ENCODE assay signal across 10 cellular contexts in the genomic region with DNA sequence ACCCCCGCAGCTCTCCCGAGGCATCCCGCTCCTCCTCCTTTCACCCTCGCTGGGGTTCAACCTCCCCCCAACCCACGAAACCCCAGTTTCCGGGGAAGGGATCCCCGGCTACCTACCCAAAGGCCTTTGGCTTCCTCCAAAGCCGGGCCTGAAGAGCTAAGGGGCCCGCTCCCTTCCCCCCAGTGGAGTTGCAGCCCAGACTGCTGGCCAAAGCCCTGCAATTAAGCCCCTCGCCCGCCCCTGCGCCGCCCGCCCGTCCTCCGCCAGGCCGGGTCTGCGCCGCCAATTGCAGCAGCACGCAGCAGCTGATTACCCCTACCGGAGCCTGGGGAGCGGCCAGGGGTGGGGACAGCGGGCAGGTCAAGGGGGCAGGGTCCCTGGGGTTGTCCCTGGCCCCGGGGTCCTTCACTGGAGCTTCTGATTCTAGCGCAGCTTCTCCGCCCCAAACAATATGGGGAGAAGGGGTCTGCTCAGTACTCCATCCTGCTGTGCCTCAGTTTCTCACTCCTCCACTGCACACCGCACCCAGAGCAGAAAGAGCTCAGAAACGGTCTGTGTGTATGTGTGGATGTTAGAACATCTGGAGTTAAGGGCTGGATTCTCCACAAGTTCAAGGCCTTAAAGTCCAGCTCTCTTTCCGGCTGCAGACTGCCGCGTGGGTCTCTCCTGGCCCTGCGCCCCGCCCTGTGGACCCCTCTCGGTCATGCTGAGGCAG. TPM values are rescaled to one million over a fixed set of nuclear protein-coding genes. Genes with fewer than 3 reads are reported as not detected.
DNase-seq lines count a peak whose midpoint lies in the region; TF ChIP-seq lines count a peak whose summit lies in the region.
"Had no signal": no experiment of that assay in that cellular context is flagged by ENCODE, and none has a peak within 500 bp of the region (broad histone marks: within the 10 kb centered on the region; RNA-seq: fewer than 3 reads in every experiment).

No MANE protein-coding gene starts in this region.

- H3K9me2 ChIP-seq in Karpas-422 (replicated peaks; ENCODE audit: insufficient read depth, low read length) = no peaks in the 10 kb centered on the region

- peak overlapping the region; percentile 32 for H3K9ac ChIP-seq in Karpas-422 (ENCODE audit: low read length)

- H3K27ac ChIP-seq in Karpas-422 (ENCODE audit: low read length) (no peak overlapping the region), dorsolateral prefrontal cortex (peak overlapping the region in 2 of 59 donors; percentile 12 to 26), skin epidermis (peak overlapping the region in 17 of 21 experiments; percentile 25 to 93 (median 72))

- no peaks in the 10 kb centered on the region for H3K36me3 Mint-ChIP-seq in activated CD4-positive, alpha-beta memory T cell treated with anti-CD3 and anti-CD28 coated beads for 36 hours
- H3K36me3 Mint-ChIP-seq in activated CD4-positive, alpha-beta memory T cell treated with anti-CD3 and anti-CD28 coated beads, Interleukin-2, amount 10 ng/mL, durations not matched to agents 7 days and 5 days (ENCODE audit: low read depth) = no peaks in the 10 kb centered on the region

- no peaks in the 10 kb centered on the region for H3K36me3 ChIP-seq in Karpas-422 (ENCODE audit: insufficient read depth, low read length)

- H3K27ac Mint-ChIP-seq in activated CD4-positive, alpha-beta memory T cell treated with anti-CD3 and anti-CD28 coated beads for 36 hours = peak overlapping the region; percentile 61
- no peak overlapping the region for H3K27ac Mint-ChIP-seq in activated CD4-positive, alpha-beta memory T cell treated with anti-CD3 and anti-CD28 coated beads, Interleukin-2, amount 10 ng/mL, durations not matched to agents 7 days and 5 days

- no peaks in the 10 kb centered on the region for H3K9me3 ChIP-seq in Karpas-422 (ENCODE audit: low read length)

- 0 out of 2 replicates have a peak, but pooled peaks cover 5% of the 10 kb centered on the region for H4K20me1 ChIP-seq in Karpas-422 (ENCODE audit: insufficient read depth, low read depth, low read length)

- no peak for DNase-seq in activated CD4-positive, alpha-beta memory T cell treated with anti-CD3 and anti-CD28 coated beads for 36 hours
- no peak for DNase-seq in activated CD4-positive, alpha-beta memory T cell treated with anti-CD3 and anti-CD28 coated beads, Interleukin-2, amount 10 ng/mL, durations not matched to agents 7 days and 5 days
- DNase-seq in Karpas-422 (no peak), dorsolateral prefrontal cortex (peak in 1 of 10 donors; percentile 12), G401 (ENCODE audit: low spot score) (no peak), DMS153 (lab: John Stamatoyannopoulos, UW) (no peak), HEK293T (ENCODE audit: extremely low spot score) (no peak)

- TF ChIP-seq CTCF in dorsolateral prefrontal cortex (IDR thresholded peaks at IDR 0.05 in 54 of 56, conservative IDR thresholded peaks at IDR 0.05 in 2 of 56; ENCODE audit: low read depth in 1 of 56, partially characterized antibody in 56 of 56) = no peak

- H2AFZ ChIP-seq in Karpas-422 (ENCODE audit: low read length) = no peak overlapping the region

- H3K9me3 Mint-ChIP-seq in activated CD4-positive, alpha-beta memory T cell treated with anti-CD3 and anti-CD28 coated beads for 36 hours = no peaks in the 10 kb centered on the region
- H3K9me3 Mint-ChIP-seq in activated CD4-positive, alpha-beta memory T cell treated with anti-CD3 and anti-CD28 coated beads, Interleukin-2, amount 10 ng/mL, durations not matched to agents 7 days and 5 days = no peaks in the 10 kb centered on the region

- H3K4me3 ChIP-seq in Karpas-422 (ENCODE audit: low read length) (peak overlapping the region; percentile 53; the same call in 1 of the 2 replicates), dorsolateral prefrontal cortex (peak overlapping the region in 45 of 59 donors; percentile 5 to 57 (median 38)), skin epidermis (peak overlapping the region in 6 of 7 experiments; percentile 0 to 28 (median 16))

- peak overlapping the region; percentile 67 for H3K4me2 ChIP-seq in Karpas-422 (ENCODE audit: low read depth, low read length, poor library complexity, severe bottlenecking)

- H3K79me2 ChIP-seq in Karpas-422 (ENCODE audit: low read length) = no peaks in the 10 kb centered on the region

- peaks cover 32% of the 10 kb centered on the region for H3K4me1 ChIP-seq in Karpas-422 (ENCODE audit: low read length)

- peaks cover 48% of the 10 kb centered on the region for H3K4me1 Mint-ChIP-seq in activated CD4-positive, alpha-beta memory T cell treated with anti-CD3 and anti-CD28 coated beads for 36 hours (ENCODE audit: low read depth)
- peaks cover 46% of the 10 kb centered on the region for H3K4me1 Mint-ChIP-seq in activated CD4-positive, alpha-beta memory T cell treated with anti-CD3 and anti-CD28 coated beads, Interleukin-2, amount 10 ng/mL, durations not matched to agents 7 days and 5 days

- CTCF ChIA-PET in activated CD4-positive, alpha-beta memory T cell treated with anti-CD3 and anti-CD28 coated beads for 36 hours (lab: Charles Lee) = interaction anchor here (0.6 to 22.4 kb wide), 31 partner anchors 12 to 397 kb away, joined by 3 to 1400 read pairs (median 4); a partner anchor contains a TSS
- CTCF ChIA-PET in activated CD4-positive, alpha-beta memory T cell treated with anti-CD3 and anti-CD28 coated beads, Interleukin-2, amount 10 ng/mL, durations not matched to agents 7 days and 5 days (lab: Charles Lee) = interaction anchor here (0.7 to 10.1 kb wide), 36 partner anchors 9 to 682 kb away, joined by 3 to 387 read pairs (median 4); a partner anchor contains a TSS
- CTCF ChIA-PET in HEK293T (lab: Yijun Ruan, JAX) = interaction anchor here (0.5 to 5.3 kb wide), 15 partner anchors 10 to 447 kb away, joined by 3 to 71 read pairs (median 7); a partner anchor contains a TSS

- POLR2A ChIA-PET in activated CD4-positive, alpha-beta memory T cell treated with anti-CD3 and anti-CD28 coated beads for 36 hours (lab: Charles Lee) = interaction anchor here (0.6 to 9.4 kb wide), 9 partner anchors 10 to 490 kb away, joined by 3 to 215 read pairs (median 3); a partner anchor contains a TSS
- POLR2A ChIA-PET in activated CD4-positive, alpha-beta memory T cell treated with anti-CD3 and anti-CD28 coated beads, Interleukin-2, amount 10 ng/mL, durations not matched to agents 7 days and 5 days (lab: Charles Lee) = interaction anchor here (0.9 to 9.7 kb wide), 4 partner anchors 12 to 279 kb away, joined by 5 to 101 read pairs (median 6); a partner anchor contains a TSS
- POLR2A ChIA-PET in HEK293T (lab: Yijun Ruan, JAX) = interaction anchor here (1.2 to 1.8 kb wide), 4 partner anchors 11 to 238 kb away, joined by 3 to 13 read pairs (median 4); a partner anchor contains a TSS

- H3K27me3 ChIP-seq in Karpas-422 (ENCODE audit: low read length) (no peaks in the 10 kb centered on the region), dorsolateral prefrontal cortex (peaks cover 0 to 75% (median 40%) of the 10 kb centered on the region in 45 donors)

- peak overlapping the region; percentile 50 for H3K4me3 Mint-ChIP-seq in activated CD4-positive, alpha-beta memory T cell treated with anti-CD3 and anti-CD28 coated beads for 36 hours
- no peak overlapping the region for H3K4me3 Mint-ChIP-seq in activated CD4-positive, alpha-beta memory T cell treated with anti-CD3 and anti-CD28 coated beads, Interleukin-2, amount 10 ng/mL, durations not matched to agents 7 days and 5 days

- peaks cover 16% of the 10 kb centered on the region for H3K27me3 Mint-ChIP-seq in activated CD4-positive, alpha-beta memory T cell treated with anti-CD3 and anti-CD28 coated beads for 36 hours
- peaks cover 69% of the 10 kb centered on the region for H3K27me3 Mint-ChIP-seq in activated CD4-positive, alpha-beta memory T cell treated with anti-CD3 and anti-CD28 coated beads, Interleukin-2, amount 10 ng/mL, durations not matched to agents 7 days and 5 days

- in situ Hi-C loops in G401 (cut with HindIII; ENCODE audit: low sequenced_read_pairs) = no loop called here

- intact Hi-C loops in activated CD4-positive, alpha-beta memory T cell treated with anti-CD3 and anti-CD28 coated beads for 36 hours (cut with micrococcal nuclease) = loop anchor here (1.0 to 10.0 kb wide), 7 partner anchors 21 to 680 kb away; a partner anchor contains a TSS
- intact Hi-C loops in dorsolateral prefrontal cortex (cut with DNase I) = loop anchor here (1.0 to 5.0 kb wide), 3 partner anchors 20 to 65 kb away; no protein-coding TSS in a partner anchor

TF ChIP-seq in HEK293T, 16 proteins besides CTCF, POLR2A, EP300 and RAD21:
- TF ChIP-seq LEF1 (IDR thresholded peaks at IDR 0.05; ENCODE audit: borderline replicate concordance) (no peak), NFRKB (IDR thresholded peaks at IDR 0.05) (no peak), ZNF384 (IDR thresholded peaks at IDR 0.05) (no peak), FOXM1 (IDR thresholded peaks at IDR 0.05; ENCODE audit: borderline replicate concordance) (no peak), SUZ12 (IDR thresholded peaks at IDR 0.05) (no peak)
- TF ChIP-seq, protein P1, sequence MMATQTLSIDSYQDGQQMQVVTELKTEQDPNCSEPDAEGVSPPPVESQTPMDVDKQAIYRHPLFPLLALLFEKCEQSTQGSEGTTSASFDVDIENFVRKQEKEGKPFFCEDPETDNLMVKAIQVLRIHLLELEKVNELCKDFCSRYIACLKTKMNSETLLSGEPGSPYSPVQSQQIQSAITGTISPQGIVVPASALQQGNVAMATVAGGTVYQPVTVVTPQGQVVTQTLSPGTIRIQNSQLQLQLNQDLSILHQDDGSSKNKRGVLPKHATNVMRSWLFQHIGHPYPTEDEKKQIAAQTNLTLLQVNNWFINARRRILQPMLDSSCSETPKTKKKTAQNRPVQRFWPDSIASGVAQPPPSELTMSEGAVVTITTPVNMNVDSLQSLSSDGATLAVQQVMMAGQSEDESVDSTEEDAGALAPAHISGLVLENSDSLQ (IDR thresholded peaks at IDR 0.05) = no peak

RNA-seq across cellular contexts. Expression of a gene that starts 16.9 kb away (rescaled TPM):
- total RNA-seq in activated CD4-positive, alpha-beta memory T cell treated with anti-CD3 and anti-CD28 coated beads for 36 hours = 1 to 10 TPM; 5.0 to 5.2 TPM
- total RNA-seq in activated CD4-positive, alpha-beta memory T cell treated with anti-CD3 and anti-CD28 coated beads, Interleukin-2, amount 10 ng/mL, durations not matched to agents 7 days and 5 days = 1 to 10 TPM in 1 of 2 experiments, under 1 TPM in 1; 0.70 to 1.4 TPM
- total RNA-seq in Karpas-422 (2014; rRNA removed; shearing (Covaris generic); ENCODE audit: low replicate concordance) = 2.9 and 3.8 TPM in 2 replicates
- total RNA-seq in dorsolateral prefrontal cortex = 1 to 10 TPM in 70 of 120 experiments, under 1 TPM in 49, not detected in 1; 0.25 to 3.3 (median 1.1) TPM
- 0.12 and 1.4 TPM in 2 replicates for total RNA-seq in G401 (2014; rRNA removed; shearing (Covaris generic))
- total RNA-seq: glomerular endothelial cell, skeletal muscle tissue had no signal

RNA-seq across cellular contexts. Expression of a gene that starts 37.9 kb away (rescaled TPM):
- under 1 TPM; 0.31 to 0.40 TPM for total RNA-seq in activated CD4-positive, alpha-beta memory T cell treated with anti-CD3 and anti-CD28 coated beads for 36 hours
- not detected for total RNA-seq in activated CD4-positive, alpha-beta memory T cell treated with anti-CD3 and anti-CD28 coated beads, Interleukin-2, amount 10 ng/mL, durations not matched to agents 7 days and 5 days
- 7.8 and 7.9 TPM in 2 replicates for total RNA-seq in Karpas-422 (2014; rRNA removed; shearing (Covaris generic); ENCODE audit: low replicate concordance)
- 1 to 10 TPM in 58 of 120 experiments, under 1 TPM in 56, not detected in 6; 0.31 to 4.9 (median 1.0) TPM for total RNA-seq in dorsolateral prefrontal cortex
- 0.14 TPM in 1 of 2 replicates, not detected in the other for total RNA-seq in G401 (2014; rRNA removed; shearing (Covaris generic))
- total RNA-seq: glomerular endothelial cell, skeletal muscle tissue had no signal
